In the genomic region with DNA sequence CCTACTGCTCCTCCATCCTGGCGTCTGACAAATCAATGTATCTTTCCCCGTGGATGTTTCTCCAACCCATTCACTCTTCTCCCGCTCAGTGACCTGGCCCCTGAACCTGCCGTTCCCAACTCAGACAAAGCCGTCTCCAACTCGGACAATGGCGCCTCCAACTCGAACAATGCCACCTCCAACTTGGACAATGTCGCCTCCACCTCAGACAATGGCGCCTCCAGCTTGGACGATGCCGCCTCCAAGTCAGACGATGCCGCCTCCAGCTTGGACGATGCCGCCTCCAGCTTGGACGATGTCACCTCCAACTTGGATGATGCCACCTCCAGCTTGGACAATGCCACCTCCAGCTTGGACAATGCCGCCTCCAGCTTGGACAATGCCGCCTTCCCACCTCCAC, we compare ENCODE assay signal across 29 cellular contexts.
"Had no signal": no experiment of that assay in that cellular context is flagged by ENCODE, and none has a peak within 500 bp of the region (broad histone marks: within the 10 kb centered on the region; RNA-seq: fewer than 3 reads in every experiment).

No MANE protein-coding gene starts in this region.

- H3K36me3 ChIP-seq: left lung, neutrophil, prostate gland, sigmoid colon, spleen, suprapubic skin, thoracic aorta, tibial artery, upper lobe of right lung had no signal

- H3K27ac Mint-ChIP-seq: immature natural killer cell; memory B cell; naive thymus-derived CD8-positive, alpha-beta T cell; nephron; stimulated activated effector memory CD8-positive, alpha-beta T cell treated with anti-CD3 and anti-CD28 coated beads, Interleukin-12 subunit alpha, Interleukin-12 subunit beta, amount 100 ng/mL, for 72 hours; stimulated activated naive CD8-positive, alpha-beta T cell treated with anti-CD3 and anti-CD28 coated beads, Interleukin-15, Interleukin-2, amounts not matched to agents 100 ng/mL and 50 ng/mL, for 24 hours had no signal

- H3K27ac ChIP-seq: left lung, neutrophil, parathyroid adenoma, prostate gland, sigmoid colon, spleen, suprapubic skin, thoracic aorta, tibial artery, upper lobe of right lung had no signal

- H3K4me3 Mint-ChIP-seq: immature natural killer cell; memory B cell; naive thymus-derived CD8-positive, alpha-beta T cell; nephron; neural crest cell; stimulated activated effector memory CD8-positive, alpha-beta T cell treated with anti-CD3 and anti-CD28 coated beads, Interleukin-12 subunit alpha, Interleukin-12 subunit beta, amount 100 ng/mL, for 72 hours; stimulated activated naive CD8-positive, alpha-beta T cell treated with anti-CD3 and anti-CD28 coated beads, Interleukin-15, Interleukin-2, amounts not matched to agents 100 ng/mL and 50 ng/mL, for 24 hours had no signal

- H2AFZ ChIP-seq: parathyroid adenoma had no signal

- H3K9me3 ChIP-seq: neutrophil, prostate gland, upper lobe of right lung had no signal

- H3K27me3 ChIP-seq: left lung, neutrophil, sigmoid colon, suprapubic skin, upper lobe of right lung had no signal

- H3K36me3 Mint-ChIP-seq: immature natural killer cell; memory B cell; stimulated activated effector memory CD8-positive, alpha-beta T cell treated with anti-CD3 and anti-CD28 coated beads, Interleukin-12 subunit alpha, Interleukin-12 subunit beta, amount 100 ng/mL, for 72 hours had no signal

- FAIRE-seq: islet of Langerhans, kidney, small intestine, urothelium cell line had no signal

- ATAC-seq: left colon; left lung; naive thymus-derived CD8-positive, alpha-beta T cell; right cardiac atrium; stimulated activated effector memory CD8-positive, alpha-beta T cell treated with anti-CD3 and anti-CD28 coated beads, Interleukin-12 subunit alpha, Interleukin-12 subunit beta, amount 100 ng/mL, for 72 hours; upper lobe of right lung had no signal

- H3K4me3 ChIP-seq: left lung, prostate gland, sigmoid colon, spleen, suprapubic skin, thoracic aorta, tibial artery, upper lobe of right lung had no signal

- H3K4me1 Mint-ChIP-seq: immature natural killer cell; memory B cell; nephron; stimulated activated effector memory CD8-positive, alpha-beta T cell treated with anti-CD3 and anti-CD28 coated beads, Interleukin-12 subunit alpha, Interleukin-12 subunit beta, amount 100 ng/mL, for 72 hours had no signal

- H3K4me1 ChIP-seq: left lung, parathyroid adenoma, prostate gland, sigmoid colon, spleen, suprapubic skin, tibial artery, upper lobe of right lung had no signal

- DNase-seq: hippocampal formation; immature natural killer cell; kidney; left colon; left lung; naive thymus-derived CD8-positive, alpha-beta T cell; occipital lobe; retina; right cardiac atrium; sigmoid colon; small intestine; spleen; stimulated activated CD4-positive, alpha-beta T cell treated with anti-CD3 and anti-CD28 coated beads, Interleukin-4, amount 100 ng/mL, for 24 hours; stimulated activated naive CD4-positive, alpha-beta T cell; tibial artery; trophoblast cell had no signal

- H3K79me2 ChIP-seq: parathyroid adenoma had no signal

- H3K27me3 Mint-ChIP-seq: memory B cell had no signal

- H3K9ac ChIP-seq: parathyroid adenoma had no signal
